8 cellular contexts compared by ENCODE assay signal in genomic region chr5:133051117-133051546, GRCh38. TPM values are rescaled to one million over a fixed set of nuclear protein-coding genes. Genes with fewer than 3 reads are reported as not detected.
DNase-seq lines count a peak whose midpoint lies in the region; ATAC-seq and TF ChIP-seq lines count a peak whose summit lies in the region.

No MANE protein-coding gene starts in this region.

- intact Hi-C loops in CD8-positive, alpha-beta T cell (cut with DNase I, micrococcal nuclease), result loop anchor here (1.0 to 10.0 kb wide), 12 partner anchors 25 to 1794 kb away; partner anchors contain the start of genes AFF4 (in 2 of the 2), GDF9 (in 2 of the 2), KIF3A (in 2 of the 2) and UQCRQ (in 2 of the 2)
- intact Hi-C loops in left colon (cut with DNase I, micrococcal nuclease), result loop anchor here in 1 of 2 donors (10.0 kb wide), 1 partner anchor 86 kb away; the partner anchor contains the start of gene AFF4

- in situ Hi-C loops in astrocyte of the cerebellum (cut with HindIII; ENCODE audit: low sequenced_read_pairs), result no loop called here

- no peak for ATAC-seq in CD8-positive, alpha-beta T cell
- ATAC-seq in HG03175 (IDR thresholded peaks at IDR 0.05; ENCODE audit: unreplicated experiment), result peak; percentile 1
- ATAC-seq in left colon, result peak; percentile 10
- no peak for ATAC-seq in GM19452 (IDR thresholded peaks at IDR 0.05; ENCODE audit: unreplicated experiment)
- ATAC-seq in HG02885 (IDR thresholded peaks at IDR 0.05; ENCODE audit: poor library complexity, unreplicated experiment), result no peak

- H3K9me3 ChIP-seq in CD8-positive, alpha-beta T cell (ENCODE audit: low read length), result no peaks in the 10 kb centered on the region
- no peaks in the 10 kb centered on the region for H3K9me3 ChIP-seq in thymus (ENCODE audit: control insufficient read depth)

- H3K4me3 Mint-ChIP-seq in CD8-positive, alpha-beta T cell, result peak overlapping the region; percentile 99

- no peaks in the 10 kb centered on the region for H3K36me3 ChIP-seq in CD8-positive, alpha-beta T cell (ENCODE audit: insufficient read depth, low read length)
- H3K36me3 ChIP-seq in thymus (ENCODE audit: control insufficient read depth, insufficient read depth), result no peaks in the 10 kb centered on the region

- H3K9me3 Mint-ChIP-seq in CD8-positive, alpha-beta T cell, result no peaks in the 10 kb centered on the region

- peaks cover 7% of the 10 kb centered on the region for H3K36me3 Mint-ChIP-seq in CD8-positive, alpha-beta T cell

- H3K27me3 ChIP-seq in CD8-positive, alpha-beta T cell (ENCODE audit: insufficient read depth, low read length), result no peaks in the 10 kb centered on the region
- no peaks in the 10 kb centered on the region for H3K27me3 ChIP-seq in thymus (ENCODE audit: control insufficient read depth, insufficient read depth)

- H3K4me1 ChIP-seq in CD8-positive, alpha-beta T cell (ENCODE audit: insufficient read depth, low read length), result peaks cover 42% of the 10 kb centered on the region
- peaks cover 29% of the 10 kb centered on the region for H3K4me1 ChIP-seq in thymus (ENCODE audit: control insufficient read depth, insufficient read depth, low read length)

- WGBS in thymus, result 3% methylated on average over 15 of the region's 15 CpGs

- POLR2A ChIA-PET in CD8-positive, alpha-beta T cell (lab: Charles Lee), result interaction anchor here (0.6 to 2.7 kb wide), 14 partner anchors 16 to 1497 kb away, joined by 3 to 49 read pairs (median 4); partner anchors contain the start of genes AFF4, FNIP1 and RAD50

- CTCF ChIA-PET in CD8-positive, alpha-beta T cell (lab: Charles Lee), result interaction anchor here (0.6 to 1.4 kb wide), 3 partner anchors 83 to 156 kb away, joined by 3 read pairs; partner anchors contain the start of gene AFF4

- H3K27me3 Mint-ChIP-seq in CD8-positive, alpha-beta T cell (ENCODE audit: low read depth), result no peaks in the 10 kb centered on the region

- peaks cover 51% of the 10 kb centered on the region for H3K4me1 Mint-ChIP-seq in CD8-positive, alpha-beta T cell (ENCODE audit: low read depth)

- DNase-seq in CD8-positive, alpha-beta T cell, result no peak
- DNase-seq in astrocyte of the cerebellum (ENCODE audit: low read depth) (no peak), left colon (no peak), NCI-H446 treated with DMSO at 0.1 percent for 48 hours (lab: John Stamatoyannopoulos, UW) (no peak)

- peak overlapping the region; percentile 97 for H3K27ac ChIP-seq in CD8-positive, alpha-beta T cell (ENCODE audit: low read depth, low read length)
- H3K27ac ChIP-seq in thymus (ENCODE audit: low read depth), result peak overlapping the region; percentile 100

- peak overlapping the region; percentile 88 for H3K4me3 ChIP-seq in CD8-positive, alpha-beta T cell (ENCODE audit: low read depth, low read length)
- H3K4me3 ChIP-seq in astrocyte of the cerebellum (ENCODE audit: low read depth, low read length) (peak overlapping the region; percentile 97), thymus (ENCODE audit: low read length) (peak overlapping the region; percentile 100)

- TF ChIP-seq CTCF in CD8-positive, alpha-beta T cell (IDR thresholded peaks at IDR 0.05), result no peak
- no peak for TF ChIP-seq CTCF in astrocyte of the cerebellum (IDR thresholded peaks at IDR 0.05; ENCODE audit: low read depth, low read length, missing control alignments)

- H3K27ac Mint-ChIP-seq in CD8-positive, alpha-beta T cell, result peak overlapping the region; percentile 100

RNA-seq across cellular contexts. Expression of gene HSPA4, which starts 0.7 kb away (rescaled TPM):
- 10 to 100 TPM; 24.4 to 29.7 TPM for total RNA-seq in CD8-positive, alpha-beta T cell
- 10 to 100 TPM; 71.6 to 80.1 TPM for total RNA-seq in left colon
- 65.4 TPM for polyA plus RNA-seq in thymus

RNA-seq across cellular contexts. Expression of gene ZCCHC10, which starts 24.8 kb away (rescaled TPM):
- total RNA-seq in CD8-positive, alpha-beta T cell, result 10 to 100 TPM; 22.3 to 22.7 TPM
- total RNA-seq in left colon, result 10 to 100 TPM; 31.1 to 36.6 TPM
- 38.6 TPM for polyA plus RNA-seq in thymus

Comparison
In these comparisons a context has a peak if more than half of its experiments do, and no peak if none do; other contexts are left out.
1. ATAC-seq: peak in HG03175 (single experiment) and left colon (single experiment); none in CD8-positive, alpha-beta T cell (single experiment), GM19452 (single experiment) and HG02885 (single experiment).
2. Peak in every context shown above with its lines, with median percentiles within 50 percentile points of each other: H3K4me3 ChIP-seq.